Comparison of ENCODE assay signal across 8 cellular contexts in the genomic region with DNA sequence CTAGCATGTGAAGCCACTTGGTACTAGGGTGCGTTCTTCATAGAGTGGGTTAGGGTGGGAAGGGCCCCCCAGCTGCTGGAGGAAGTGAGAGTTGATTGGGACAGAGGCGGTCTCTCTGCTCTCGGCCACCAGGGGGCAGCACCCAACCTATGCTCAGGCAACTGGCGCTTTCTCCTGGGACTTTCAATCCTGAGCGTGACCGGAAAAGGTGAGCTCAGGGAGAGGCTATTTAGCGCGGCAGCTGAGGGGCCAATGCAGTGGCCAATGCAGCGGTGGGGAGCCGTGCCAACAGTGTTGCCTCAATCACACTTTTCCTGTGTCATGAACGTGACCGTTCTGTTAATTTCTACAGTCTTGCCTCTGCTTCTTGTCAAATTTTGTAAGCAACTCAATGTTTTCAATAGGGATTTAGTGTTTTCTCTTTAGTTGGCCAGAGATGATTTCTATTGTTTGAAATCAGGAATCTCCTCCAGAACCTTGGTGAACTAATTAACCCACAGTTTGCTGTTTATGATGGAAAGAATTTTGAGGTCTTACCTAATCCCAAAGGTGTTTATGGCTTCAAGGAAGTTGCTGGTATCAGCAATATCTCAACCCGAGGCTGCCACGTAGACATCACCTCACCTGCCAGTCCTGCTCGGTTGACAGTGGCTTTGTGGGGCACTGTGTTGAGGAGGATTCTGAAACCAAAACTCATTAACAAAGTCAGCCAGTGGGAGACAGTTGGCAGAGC.
DNase-seq lines count a peak whose midpoint lies in the region; ATAC-seq and TF ChIP-seq lines count a peak whose summit lies in the region.

No MANE protein-coding gene starts in this region.

- WGBS in testis, 2 donors, result 25 to 29% methylated on average over 14 to 15 of the region's 15 CpGs

- ATAC-seq in GM19025 (IDR thresholded peaks at IDR 0.05; ENCODE audit: low read depth, unreplicated experiment) (peak; percentile 59), HG03439 (IDR thresholded peaks at IDR 0.05; ENCODE audit: unreplicated experiment) (peak; percentile 76)

- H3K27ac ChIP-seq in Peyer's patch (no peak overlapping the region), testis (no peak overlapping the region)

- H3K4me3 ChIP-seq in AG10803 (ENCODE audit: low read length) (no peak overlapping the region; the same call in 1 of the 2 replicates), Peyer's patch (peak overlapping the region in 2 of 4 donors; percentile 22 to 26), testis (no peak overlapping the region)

- peak; percentile 98 for DNase-seq in AG10803 (ENCODE audit: low read depth)
- peak; percentile 27 to 88 (median 86) for DNase-seq in Peyer's patch
- DNase-seq in activated effector memory CD4-positive, alpha-beta T cell treated with anti-CD3 and anti-CD28 coated beads, Interleukin-2, amount 50 U/mL, for 16 hours, result peak; percentile 83
- DNase-seq in foreskin melanocyte, result peak; percentile 20
- DNase-seq in occipital lobe (lab: John Stamatoyannopoulos, UW), result peak; percentile 23
- peak; percentile 91 for DNase-seq in testis

- no peak for TF ChIP-seq POLR2A in Peyer's patch (IDR thresholded peaks at IDR 0.05)
- TF ChIP-seq POLR2A in testis (IDR thresholded peaks at IDR 0.05), result no peak

- H3K36me3 ChIP-seq in Peyer's patch, result no peaks in the 10 kb centered on the region
- H3K36me3 ChIP-seq in testis (ENCODE audit: low read depth, missing control alignments), result no peaks in the 10 kb centered on the region

- H3K27me3 ChIP-seq in Peyer's patch (no peaks in the 10 kb centered on the region), testis (no peaks in the 10 kb centered on the region)

- H3K9me3 ChIP-seq in Peyer's patch, result peaks cover 0 to 6% (median 0%) of the 10 kb centered on the region in 4 donors
- H3K9me3 ChIP-seq in testis, result no peaks in the 10 kb centered on the region

- TF ChIP-seq CTCF in AG10803 (conservative IDR thresholded peaks at IDR 0.05; ENCODE audit: low read length), result peak; percentile 82
- TF ChIP-seq CTCF in Peyer's patch (IDR thresholded peaks at IDR 0.05), result peak in 5 of 6 experiments; percentile 45 to 85 (median 75)
- TF ChIP-seq CTCF in testis (IDR thresholded peaks at IDR 0.05), result peak; percentile 74 to 95 (median 80)

- intact Hi-C loops in testis (cut with DNase I; ENCODE audit: low total_unique reads), result no loop called here

- H3K4me1 ChIP-seq in Peyer's patch (no peaks in the 10 kb centered on the region), testis (peaks cover 3% of the 10 kb centered on the region)

Comparison
In these comparisons a context has a peak if more than half of its experiments do, and no peak if none do; other contexts are left out.
1. DNase-seq: peak in every context shown above with its lines; median percentile 98 in AG10803; 91 in testis; 86 in Peyer's patch; 83 in activated effector memory CD4-positive, alpha-beta T cell treated with anti-CD3 and anti-CD28 coated beads, Interleukin-2, amount 50 U/mL, for 16 hours; 23 in occipital lobe; 20 in foreskin melanocyte.